Comparison of ENCODE assay signal across 8 cellular contexts in the genomic region with DNA sequence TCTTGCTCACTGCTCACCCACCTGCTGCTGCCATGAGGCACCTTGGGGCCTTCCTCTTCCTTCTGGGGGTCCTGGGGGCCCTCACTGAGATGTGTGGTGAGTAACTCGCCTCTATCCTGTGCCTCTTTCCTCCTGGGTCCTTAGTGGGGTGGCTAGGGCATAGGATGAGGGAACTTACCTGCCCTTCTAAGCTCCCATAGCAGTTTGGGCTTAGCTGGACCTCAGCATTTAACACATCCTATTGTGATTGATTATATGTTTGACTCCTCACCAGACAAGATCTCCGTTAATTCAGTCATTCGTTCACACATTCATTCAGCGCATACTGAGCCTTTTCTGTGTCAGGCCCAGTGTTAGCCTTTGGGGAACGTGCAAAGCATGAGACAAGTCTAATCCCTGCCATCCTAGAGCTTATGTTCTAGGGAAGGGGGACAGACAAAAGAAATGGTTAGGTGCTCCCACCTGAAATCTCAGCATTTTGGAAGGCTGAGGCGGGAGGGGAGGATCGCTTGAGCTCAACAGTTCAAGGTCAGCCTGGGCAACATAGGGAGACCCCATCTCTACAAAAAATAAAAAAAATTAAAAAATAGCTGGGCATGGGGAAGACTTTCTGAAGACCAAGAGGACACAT. TPM values are rescaled to one million over a fixed set of nuclear protein-coding genes. Genes with fewer than 3 reads are reported as not detected.
DNase-seq lines count a peak whose midpoint lies in the region; ATAC-seq and TF ChIP-seq lines count a peak whose summit lies in the region.

No MANE protein-coding gene starts in this region.

- ATAC-seq in right cardiac atrium (no peak), GM18909 (IDR thresholded peaks at IDR 0.05; ENCODE audit: poor library complexity, unreplicated experiment) (no peak), GM18505 (IDR thresholded peaks at IDR 0.05; ENCODE audit: unreplicated experiment) (no peak)

- TF ChIP-seq POLR2A in GM18505 (IDR thresholded peaks at IDR 0.05; ENCODE audit: borderline replicate concordance, extremely low read depth, insufficient read depth, insufficient read length) = no peak

- POLR2A ChIA-PET in activated CD4-positive, alpha-beta memory T cell treated with anti-CD3 and anti-CD28 coated beads for 36 hours (lab: Charles Lee) = no interaction called here

- H3K27me3 ChIP-seq in HAP-1 (ENCODE audit: low read depth) = no peaks in the 10 kb centered on the region
- H3K27me3 ChIP-seq in right cardiac atrium (ENCODE audit: control insufficient read depth, insufficient read depth) = no peaks in the 10 kb centered on the region
- H3K27me3 ChIP-seq in skeletal muscle satellite cell (ENCODE audit: control insufficient read depth, insufficient read depth, low read length) = no peaks in the 10 kb centered on the region

- H3K36me3 ChIP-seq in HAP-1 (replicated peaks) (no peaks in the 10 kb centered on the region), skeletal muscle satellite cell (ENCODE audit: insufficient read depth, low read length) (no peaks in the 10 kb centered on the region)

- H3K9me3 Mint-ChIP-seq in activated CD4-positive, alpha-beta memory T cell treated with anti-CD3 and anti-CD28 coated beads for 36 hours = no peaks in the 10 kb centered on the region

- H3K4me2 ChIP-seq in skeletal muscle satellite cell (ENCODE audit: low read length) = peak overlapping the region; percentile 89

- H3K4me3 Mint-ChIP-seq in activated CD4-positive, alpha-beta memory T cell treated with anti-CD3 and anti-CD28 coated beads for 36 hours = peak overlapping the region; percentile 74

- H3K4me3 ChIP-seq in HAP-1 (peak overlapping the region; percentile 42), right cardiac atrium (ENCODE audit: low read length) (peak overlapping the region; percentile 90), skeletal muscle satellite cell (ENCODE audit: low read length) (peak overlapping the region; percentile 73)

- H3K27me3 Mint-ChIP-seq in activated CD4-positive, alpha-beta memory T cell treated with anti-CD3 and anti-CD28 coated beads for 36 hours = peaks cover 1% of the 10 kb centered on the region

- no peak for DNase-seq in HAP-1 (ENCODE audit: low spot score in 2 of 2)
- DNase-seq in activated CD4-positive, alpha-beta memory T cell treated with anti-CD3 and anti-CD28 coated beads for 36 hours = no peak
- DNase-seq in right cardiac atrium = no peak
- no peak for DNase-seq in NCI-H2171 treated with DMSO at 0.1 percent for 48 hours (lab: John Stamatoyannopoulos, UW)
- DNase-seq in HT-29 (ENCODE audit: low spot score) = no peak

- CTCF ChIA-PET in activated CD4-positive, alpha-beta memory T cell treated with anti-CD3 and anti-CD28 coated beads for 36 hours (lab: Charles Lee) = interaction anchor here (1.2 to 4.5 kb wide), 4 partner anchors 14 to 312 kb away, joined by 5 to 33 read pairs (median 14); a partner anchor contains a TSS

- no peaks in the 10 kb centered on the region for H3K9me3 ChIP-seq in HAP-1
- H3K9me3 ChIP-seq in right cardiac atrium (ENCODE audit: control insufficient read depth, low read length) = no peaks in the 10 kb centered on the region
- H3K9me3 ChIP-seq in skeletal muscle satellite cell (replicated peaks; ENCODE audit: low read length) = no peaks in the 10 kb centered on the region

- peak overlapping the region; percentile 54 for H3K27ac Mint-ChIP-seq in activated CD4-positive, alpha-beta memory T cell treated with anti-CD3 and anti-CD28 coated beads for 36 hours

- H3K4me1 ChIP-seq in HAP-1 = peaks cover 11% of the 10 kb centered on the region
- H3K4me1 ChIP-seq in right cardiac atrium (ENCODE audit: control insufficient read depth, insufficient read depth, low read length) = no peaks in the 10 kb centered on the region
- H3K4me1 ChIP-seq in skeletal muscle satellite cell (ENCODE audit: control insufficient read depth, insufficient read depth, low read length) = peaks cover 40% of the 10 kb centered on the region

- no peaks in the 10 kb centered on the region for H3K36me3 Mint-ChIP-seq in activated CD4-positive, alpha-beta memory T cell treated with anti-CD3 and anti-CD28 coated beads for 36 hours

- peak overlapping the region; percentile 84 for H3K27ac ChIP-seq in right cardiac atrium (ENCODE audit: low read length)

- 70% methylated on average over 7 of the region's 7 CpGs for WGBS in right cardiac atrium

- peaks cover 33% of the 10 kb centered on the region for H3K4me1 Mint-ChIP-seq in activated CD4-positive, alpha-beta memory T cell treated with anti-CD3 and anti-CD28 coated beads for 36 hours (ENCODE audit: low read depth)

- in situ Hi-C loops in HAP-1 (cut with MboI; ENCODE audit: low sequenced_read_pairs) = no loop called here

- H3K9ac ChIP-seq in skeletal muscle satellite cell (ENCODE audit: low read depth, low read length) = peak overlapping the region; percentile 57

- intact Hi-C loops in activated CD4-positive, alpha-beta memory T cell treated with anti-CD3 and anti-CD28 coated beads for 36 hours (cut with micrococcal nuclease) = loop anchor here (10.0 kb wide), 1 partner anchor 213 kb away; a partner anchor contains a TSS
- intact Hi-C loops in right cardiac atrium (cut with DNase I) = no loop called here

RNA-seq across cellular contexts. Expression of a gene that starts 0.4 kb away (rescaled TPM):
- total RNA-seq in activated CD4-positive, alpha-beta memory T cell treated with anti-CD3 and anti-CD28 coated beads for 36 hours = under 1 TPM; 0.19 to 0.31 TPM
- total RNA-seq in right cardiac atrium = 10 to 100 TPM; 10.9 to 33.4 (median 25.5) TPM
- 14.3 TPM for polyA plus RNA-seq in right cardiac atrium
- total RNA-seq in skeletal muscle satellite cell (2012; rRNA removed) = 3.7 and 5.3 TPM in 2 replicates
- total RNA-seq in HT-29 (2014; rRNA removed; shearing (Covaris generic)) = 13.2 and 19.0 TPM in 2 replicates

RNA-seq across cellular contexts. Expression of a gene that starts 15.7 kb away (rescaled TPM):
- 10 to 100 TPM; 99.3 to 99.6 TPM for total RNA-seq in activated CD4-positive, alpha-beta memory T cell treated with anti-CD3 and anti-CD28 coated beads for 36 hours
- total RNA-seq in right cardiac atrium = 10 to 100 TPM; 23.7 to 31.9 (median 23.8) TPM
- polyA plus RNA-seq in right cardiac atrium = 20.1 TPM
- 102 and 121 TPM in 2 replicates for total RNA-seq in skeletal muscle satellite cell (2012; rRNA removed)
- 73.9 and 74.0 TPM in 2 replicates for total RNA-seq in HT-29 (2014; rRNA removed; shearing (Covaris generic))

RNA-seq across cellular contexts. Expression of a gene that starts 28.2 kb away (rescaled TPM):
- total RNA-seq in activated CD4-positive, alpha-beta memory T cell treated with anti-CD3 and anti-CD28 coated beads for 36 hours = 1 to 10 TPM; 5.2 to 5.9 TPM
- 1 to 10 TPM; 2.5 to 4.0 (median 2.9) TPM for total RNA-seq in right cardiac atrium
- 2.9 TPM for polyA plus RNA-seq in right cardiac atrium
- 37.5 and 58.1 TPM in 2 replicates for total RNA-seq in skeletal muscle satellite cell (2012; rRNA removed)
- total RNA-seq in HT-29 (2014; rRNA removed; shearing (Covaris generic)) = 14.2 and 22.1 TPM in 2 replicates

RNA-seq across cellular contexts. Expression of a gene that starts 33.0 kb away (rescaled TPM):
- total RNA-seq in activated CD4-positive, alpha-beta memory T cell treated with anti-CD3 and anti-CD28 coated beads for 36 hours = not detected
- under 1 TPM in 3 of 4 donors, not detected in 1; 0.17 to 0.93 (median 0.47) TPM for total RNA-seq in right cardiac atrium
- 0.75 TPM for polyA plus RNA-seq in right cardiac atrium
- total RNA-seq in skeletal muscle satellite cell (2012; rRNA removed) = 0.22 TPM in 1 of 2 replicates, not detected in the other
- total RNA-seq in HT-29 (2014; rRNA removed; shearing (Covaris generic)) = 7.8 and 8.1 TPM in 2 replicates

Comparison
In these comparisons a context has a peak if more than half of its experiments do, and no peak if none do; other contexts are left out.
1. RNA of a gene that starts 0.4 kb away (total RNA-seq): 10.9 to 33.4 TPM in right cardiac atrium and 13.2 to 19.0 TPM in HT-29; 0.19 to 0.31 TPM in activated CD4-positive, alpha-beta memory T cell treated with anti-CD3 and anti-CD28 coated beads for 36 hours; every median in the first group is over 4 times any median in the second.
2. Peak in every context shown above with its lines, with median percentiles within 50 percentile points of each other: H3K4me3 ChIP-seq.